19 cellular contexts compared by ENCODE assay signal in genomic region chr2:1826188-1826905, GRCh38.
DNase-seq lines count a peak whose midpoint lies in the region; ATAC-seq and TF ChIP-seq lines count a peak whose summit lies in the region.
"Had no signal": no experiment of that assay in that cellular context is flagged by ENCODE, and none has a peak within 500 bp of the region (broad histone marks: within the 10 kb centered on the region; RNA-seq: fewer than 3 reads in every experiment).

No MANE protein-coding gene starts in this region.

- ATAC-seq in Right ventricle myocardium inferior (peak; percentile 18), heart left ventricle (no peak), HG02642 (IDR thresholded peaks at IDR 0.05; ENCODE audit: poor library complexity, unreplicated experiment) (no peak)
- ATAC-seq: GM12878 had no signal

- H3K27me3 Mint-ChIP-seq in glutamatergic neuron (ENCODE audit: unreplicated experiment): peaks cover 10% of the 10 kb centered on the region

- H3K4me1 Mint-ChIP-seq in glutamatergic neuron (ENCODE audit: low read depth, unreplicated experiment): peaks cover 57% of the 10 kb centered on the region

- POLR2A ChIA-PET in GM10248 (lab: Yijun Ruan, JAX): no interaction called here

- H3K27ac Mint-ChIP-seq in glutamatergic neuron (ENCODE audit: unreplicated experiment): peak overlapping the region; percentile 99
- H3K27ac Mint-ChIP-seq: IgD-negative memory B cell had no signal

- CTCF ChIA-PET in GM10248 (lab: Yijun Ruan, JAX): interaction anchor here (1.4 to 2.5 kb wide), 2 partner anchors 8 to 11 kb away, joined by 3 to 11 read pairs; no protein-coding TSS in a partner anchor

- peak overlapping the region; percentile 74 for H3K4me3 Mint-ChIP-seq in glutamatergic neuron (ENCODE audit: unreplicated experiment)
- H3K4me3 Mint-ChIP-seq: IgD-negative memory B cell had no signal

- intact Hi-C loops in Right ventricle myocardium inferior (cut with DNase I): no loop called here
- intact Hi-C loops in heart left ventricle (cut with DNase I): loop anchor here in 1 of 10 donors (10.0 kb wide), 2 partner anchors 242 to 872 kb away; partner anchors contain the start of gene SNTG2
- intact Hi-C loops in sigmoid colon (cut with DNase I): no loop called here
- intact Hi-C loops in esophagus squamous epithelium (cut with DNase I): no loop called here

- 55 to 71% (median 70%) methylated on average over 18 to 22 of the region's 22 CpGs for WGBS in heart left ventricle, 4 donors
- WGBS in sigmoid colon, 2 donors: 84 to 89% methylated on average over 22 of the region's 22 CpGs
- WGBS in esophagus squamous epithelium, 2 donors: 84 to 94% methylated on average over 13 to 15 of the region's 22 CpGs

- peaks cover 0 to 22% (median 0%) of the 10 kb centered on the region in 9 donors for H3K27me3 ChIP-seq in heart left ventricle
- H3K27me3 ChIP-seq in sigmoid colon: no peaks in the 10 kb centered on the region
- H3K27me3 ChIP-seq in esophagus squamous epithelium: peaks cover 0 to 29% (median 0%) of the 10 kb centered on the region in 4 donors
- H3K27me3 ChIP-seq: SJSA1 had no signal

- peak overlapping the region in 2 of 12 donors; percentile 11 to 38 for H3K27ac ChIP-seq in heart left ventricle
- peak overlapping the region in 3 of 4 donors; percentile 37 to 83 (median 62) for H3K27ac ChIP-seq in sigmoid colon
- H3K27ac ChIP-seq in esophagus squamous epithelium: peak overlapping the region in 2 of 4 donors; percentile 2 to 49
- H3K27ac ChIP-seq: SJSA1 had no signal

- H3K4me1 ChIP-seq in heart left ventricle (no peaks in the 10 kb centered on the region), sigmoid colon (peaks cover 0 to 40% (median 20%) of the 10 kb centered on the region in 4 donors), esophagus squamous epithelium (peaks cover 0 to 4% (median 0%) of the 10 kb centered on the region in 3 donors)

- TF ChIP-seq POLR2A in heart left ventricle (IDR thresholded peaks at IDR 0.05) (no peak), sigmoid colon (IDR thresholded peaks at IDR 0.05) (no peak), esophagus squamous epithelium (IDR thresholded peaks at IDR 0.05) (no peak)

- no peaks in the 10 kb centered on the region for H3K36me3 ChIP-seq in heart left ventricle
- no peaks in the 10 kb centered on the region for H3K36me3 ChIP-seq in sigmoid colon
- H3K36me3 ChIP-seq in esophagus squamous epithelium: no peaks in the 10 kb centered on the region
- H3K36me3 ChIP-seq: SJSA1 had no signal

- H3K9me3 Mint-ChIP-seq in glutamatergic neuron (ENCODE audit: unreplicated experiment): peaks cover 21% of the 10 kb centered on the region

- H3K9me3 ChIP-seq in heart left ventricle: no peaks in the 10 kb centered on the region
- H3K9me3 ChIP-seq in sigmoid colon: no peaks in the 10 kb centered on the region
- H3K9me3 ChIP-seq in esophagus squamous epithelium: no peaks in the 10 kb centered on the region
- H3K9me3 ChIP-seq: SJSA1 had no signal

- no peak for TF ChIP-seq CTCF in heart left ventricle (IDR thresholded peaks at IDR 0.05)
- TF ChIP-seq CTCF in glutamatergic neuron (IDR thresholded peaks at IDR 0.05; ENCODE audit: partially characterized antibody, unreplicated experiment): no peak
- no peak for TF ChIP-seq CTCF in sigmoid colon (IDR thresholded peaks at IDR 0.05)
- TF ChIP-seq CTCF in GM10248 (IDR thresholded peaks at IDR 0.05; ENCODE audit: control extremely low read depth, extremely low read depth, low read depth, missing control alignments): no peak
- TF ChIP-seq CTCF in esophagus squamous epithelium (IDR thresholded peaks at IDR 0.05): no peak

- H3K4me3 ChIP-seq in heart left ventricle: peak overlapping the region in 1 of 12 donors; percentile 4
- H3K4me3 ChIP-seq in sigmoid colon: no peak overlapping the region
- peak overlapping the region in 1 of 4 donors; percentile 2 for H3K4me3 ChIP-seq in esophagus squamous epithelium
- H3K4me3 ChIP-seq: GM12878, SJSA1 had no signal

- peaks cover 3% of the 10 kb centered on the region for H3K36me3 Mint-ChIP-seq in glutamatergic neuron (ENCODE audit: unreplicated experiment)

- DNase-seq in Right ventricle myocardium inferior (ENCODE audit: missing footprints): no peak
- DNase-seq in heart left ventricle: no peak
- peak; percentile 83 for DNase-seq in glutamatergic neuron
- DNase-seq in sigmoid colon: no peak
- no peak for DNase-seq in cerebellar cortex (ENCODE audit: low spot score)
- no peak for DNase-seq in GM10248 (ENCODE audit: extremely low spot score)
- no peak for DNase-seq in esophagus squamous epithelium (lab: John Stamatoyannopoulos, UW)
- DNase-seq: 8988T, C1 segment of cervical spinal cord, H7, NCI-H1417 treated with DMSO at 0.1 percent for 48 hours, NCI-H2029, NCI-H510A treated with DMSO at 0.1 percent for 48 hours, OCI-M1, RPMI8226 had no signal

- no peak for TF ChIP-seq EP300 in sigmoid colon (IDR thresholded peaks at IDR 0.05)
